ENCODE assay signal across 9 cellular contexts in genomic region chr12:132142679-132143327, GRCh38. TPM values are rescaled to one million over a fixed set of nuclear protein-coding genes. Genes with fewer than 3 reads are reported as not detected.
DNase-seq lines count a peak whose midpoint lies in the region; ATAC-seq, FAIRE-seq and TF ChIP-seq lines count a peak whose summit lies in the region.
"Had no signal": no experiment of that assay in that cellular context is flagged by ENCODE, and none has a peak within 500 bp of the region (broad histone marks: within the 10 kb centered on the region; RNA-seq: fewer than 3 reads in every experiment).

No MANE protein-coding gene starts in this region.

- POLR2A ChIA-PET in CD4-positive, alpha-beta T cell (lab: Charles Lee): interaction anchor here (0.7 kb wide), 1 partner anchor 43 kb away, joined by 3 read pairs; no protein-coding TSS in a partner anchor

- no peak for ATAC-seq in CD4-positive, alpha-beta T cell (ENCODE audit: poor library complexity)
- no peak for ATAC-seq in GM18517 (IDR thresholded peaks at IDR 0.05; ENCODE audit: unreplicated experiment)

- H3K4me1 ChIP-seq in NT2/D1 (ENCODE audit: insufficient read depth, insufficient read length): peaks cover 12% of the 10 kb centered on the region
- H3K4me1 ChIP-seq in neutrophil (ENCODE audit: control insufficient read depth in 1 of 2, insufficient read depth in 1 of 2, low read depth in 1 of 2, low read length in 1 of 2): peaks cover 18 to 20% of the 10 kb centered on the region in 2 experiments
- no peaks in the 10 kb centered on the region for H3K4me1 ChIP-seq in small intestine (ENCODE audit: control insufficient read depth in 2 of 2, insufficient read depth in 1 of 2, low read depth in 1 of 2, low read length in 1 of 2)

- WGBS in small intestine, 3 donors: 57 to 71% (median 63%) methylated on average over 22 to 24 of the region's 24 CpGs

- no peaks in the 10 kb centered on the region for H3K27me3 ChIP-seq in CD4-positive, alpha-beta T cell (ENCODE audit: control insufficient read depth, insufficient read depth, low read length)
- H3K27me3 ChIP-seq in NT2/D1 (ENCODE audit: insufficient read depth, insufficient read length): no peaks in the 10 kb centered on the region
- peaks cover 9% of the 10 kb centered on the region for H3K27me3 ChIP-seq in neutrophil
- H3K27me3 ChIP-seq in small intestine (ENCODE audit: control insufficient read depth in 2 of 2, insufficient read depth in 2 of 2, low read length in 2 of 2): no peaks in the 10 kb centered on the region
- H3K27me3 ChIP-seq: body of pancreas had no signal

- no peaks in the 10 kb centered on the region for H3K27me3 Mint-ChIP-seq in CD4-positive, alpha-beta T cell
- peaks cover 26% of the 10 kb centered on the region for H3K27me3 Mint-ChIP-seq in endothelial cell (ENCODE audit: unreplicated experiment)

- H3K9me3 Mint-ChIP-seq in CD4-positive, alpha-beta T cell: no peaks in the 10 kb centered on the region
- no peaks in the 10 kb centered on the region for H3K9me3 Mint-ChIP-seq in endothelial cell (ENCODE audit: unreplicated experiment)

- H3K27ac ChIP-seq in CD4-positive, alpha-beta T cell (ENCODE audit: low read depth, low read length): no peak overlapping the region
- H3K27ac ChIP-seq in neutrophil (no peak overlapping the region), small intestine (ENCODE audit: low read depth in 1 of 2, low read length in 1 of 2) (no peak overlapping the region)

- no peak for TF ChIP-seq CTCF in CD4-positive, alpha-beta T cell (IDR thresholded peaks at IDR 0.05)
- TF ChIP-seq CTCF in endothelial cell (IDR thresholded peaks at IDR 0.05; ENCODE audit: unreplicated experiment) (no peak), neutrophil (IDR thresholded peaks at IDR 0.05) (no peak)

- H3K36me3 ChIP-seq in NT2/D1 (ENCODE audit: insufficient read depth, insufficient read length, low read length): peaks cover 72% of the 10 kb centered on the region
- peaks cover 35% of the 10 kb centered on the region for H3K36me3 ChIP-seq in neutrophil
- H3K36me3 ChIP-seq in small intestine (ENCODE audit: control insufficient read depth in 2 of 2, insufficient read depth in 2 of 2, low read length in 2 of 2): peaks cover 7 to 13% of the 10 kb centered on the region in 2 donors

- peaks cover 25% of the 10 kb centered on the region for H3K4me1 Mint-ChIP-seq in CD4-positive, alpha-beta T cell (ENCODE audit: low read depth)
- peaks cover 12% of the 10 kb centered on the region for H3K4me1 Mint-ChIP-seq in endothelial cell (ENCODE audit: unreplicated experiment)

- intact Hi-C loops in CD4-positive, alpha-beta T cell (cut with DNase I, micrococcal nuclease): loop anchor here in 1 of 2 experiments (5.0 kb wide), 1 partner anchor 61 kb away; no protein-coding TSS in a partner anchor

- no peaks in the 10 kb centered on the region for H3K9me3 ChIP-seq in CD4-positive, alpha-beta T cell (ENCODE audit: control insufficient read depth, low read length)
- no peaks in the 10 kb centered on the region for H3K9me3 ChIP-seq in NT2/D1 (ENCODE audit: insufficient read depth, low read length)
- no peaks in the 10 kb centered on the region for H3K9me3 ChIP-seq in neutrophil
- no peaks in the 10 kb centered on the region for H3K9me3 ChIP-seq in small intestine (ENCODE audit: control insufficient read depth, low read depth)
- H3K9me3 ChIP-seq: body of pancreas had no signal

- FAIRE-seq in GM19239 (lab: Jason Lieb, UNC): no peak
- FAIRE-seq in small intestine (lab: Jason Lieb, UNC): no peak

- peak overlapping the region; percentile 93 for H3K4me3 ChIP-seq in NT2/D1 (ENCODE audit: insufficient read length, low read depth)
- H3K4me3 ChIP-seq in neutrophil (ENCODE audit: low read depth in 1 of 2, low read length in 1 of 2): peak overlapping the region; percentile 81 to 94
- peak overlapping the region in 1 of 2 donors; percentile 92 for H3K4me3 ChIP-seq in small intestine (ENCODE audit: low read depth in 1 of 2, low read length in 2 of 2)

- peak overlapping the region; percentile 71 for H3K27ac Mint-ChIP-seq in CD4-positive, alpha-beta T cell
- H3K27ac Mint-ChIP-seq in endothelial cell (ENCODE audit: unreplicated experiment): peak overlapping the region; percentile 68

- peak overlapping the region; percentile 82 for H3K4me3 Mint-ChIP-seq in CD4-positive, alpha-beta T cell
- peak overlapping the region; percentile 90 for H3K4me3 Mint-ChIP-seq in endothelial cell (ENCODE audit: unreplicated experiment)

- no peak for DNase-seq in CD4-positive, alpha-beta T cell
- DNase-seq in NT2/D1 (ENCODE audit: low read depth, low spot score): no peak
- no peak for DNase-seq in endothelial cell (ENCODE audit: low spot score)
- no peak for DNase-seq in GM19239 (ENCODE audit: insufficient read length, low spot score)
- DNase-seq in NCI-H1694 (lab: John Stamatoyannopoulos, UW): no peak
- DNase-seq in small intestine: no peak

- CTCF ChIA-PET in CD4-positive, alpha-beta T cell (lab: Charles Lee): interaction anchor here (1.5 kb wide), 1 partner anchor 11 kb away, joined by 3 read pairs; no protein-coding TSS in a partner anchor

- peaks cover 50% of the 10 kb centered on the region for H3K36me3 Mint-ChIP-seq in CD4-positive, alpha-beta T cell (ENCODE audit: low read depth)
- H3K36me3 Mint-ChIP-seq in endothelial cell (ENCODE audit: low read depth, unreplicated experiment): peaks cover 28% of the 10 kb centered on the region

- peak overlapping the region; percentile 95 for H3K9ac ChIP-seq in NT2/D1 (ENCODE audit: insufficient read length, low read depth)

RNA-seq across cellular contexts. Expression of gene DDX51, which starts 1.3 kb away (rescaled TPM):
- 10 to 100 TPM; 58.0 to 59.3 TPM for total RNA-seq in CD4-positive, alpha-beta T cell
- 16.1 TPM for total RNA-seq in endothelial cell (ENCODE audit: unreplicated experiment)
- polyA plus RNA-seq in small intestine: 10 to 100 TPM in 1 of 3 donors, 1 to 10 TPM in 2; 5.1 to 17.3 (median 7.0) TPM

RNA-seq across cellular contexts. Expression of gene NOC4L, which starts 1.5 kb away (rescaled TPM):
- 10 to 100 TPM; 21.8 to 22.3 TPM for total RNA-seq in CD4-positive, alpha-beta T cell
- 18.2 TPM for total RNA-seq in endothelial cell (ENCODE audit: unreplicated experiment)
- polyA plus RNA-seq in small intestine: 10 to 100 TPM; 24.8 to 32.4 (median 30.3) TPM
